ENCODE assay signal across 14 cellular contexts in genomic region chr17:20920813-20921199, GRCh38.
DNase-seq lines count a peak whose midpoint lies in the region; ATAC-seq and TF ChIP-seq lines count a peak whose summit lies in the region.
"Had no signal": no experiment of that assay in that cellular context is flagged by ENCODE, and none has a peak within 500 bp of the region (broad histone marks: within the 10 kb centered on the region; RNA-seq: fewer than 3 reads in every experiment).

No MANE protein-coding gene starts in this region.

- H3K36me3 ChIP-seq in BJ (ENCODE audit: control insufficient read depth, insufficient read depth, low read length) = no peaks in the 10 kb centered on the region
- H3K36me3 ChIP-seq in SK-N-SH (replicated peaks in 1 of 2; ENCODE audit: control insufficient read depth in 1 of 2, insufficient read depth in 2 of 2, low read length in 1 of 2) = peaks cover 4 to 22% of the 10 kb centered on the region in 2 experiments
- no peaks in the 10 kb centered on the region for H3K36me3 ChIP-seq in skeletal muscle tissue (ENCODE audit: control insufficient read depth in 3 of 3, insufficient read depth in 3 of 3, low read length in 3 of 3)
- H3K36me3 ChIP-seq: sigmoid colon had no signal

- no peak overlapping the region for H2AFZ ChIP-seq in SK-N-SH (ENCODE audit: low read depth)

- peaks cover 74% of the 10 kb centered on the region for H3K79me2 ChIP-seq in SK-N-SH (ENCODE audit: insufficient read depth)

- no peaks in the 10 kb centered on the region for H3K9me3 ChIP-seq in SK-N-SH
- H3K9me3 ChIP-seq in skeletal muscle tissue (ENCODE audit: control insufficient read depth in 3 of 3, low read length in 3 of 3) = no peaks in the 10 kb centered on the region
- H3K9me3 ChIP-seq: sigmoid colon had no signal

- POLR2A ChIA-PET in BJ (lab: Charles Lee) = no interaction called here
- POLR2A ChIA-PET in SK-N-SH (lab: Yijun Ruan, JAX) = no interaction called here

- H3K4me1 ChIP-seq in SK-N-SH (ENCODE audit: control insufficient read depth in 1 of 2, insufficient read depth in 2 of 2, low read depth in 1 of 2, low read length in 1 of 2) (peaks cover 3 to 46% of the 10 kb centered on the region in 2 experiments), skeletal muscle tissue (ENCODE audit: control insufficient read depth in 3 of 3, insufficient read depth in 3 of 3, low read length in 3 of 3) (no peaks in the 10 kb centered on the region)

- no peaks in the 10 kb centered on the region for H3K9me2 ChIP-seq in SK-N-SH

- no peak for ATAC-seq in HG03565 (IDR thresholded peaks at IDR 0.05; ENCODE audit: unreplicated experiment)
- no peak for ATAC-seq in HG02981 (IDR thresholded peaks at IDR 0.05; ENCODE audit: unreplicated experiment)
- ATAC-seq: activated CD8-positive, alpha-beta memory T cell treated with anti-CD3 and anti-CD28 coated beads, Interleukin-2, amount 10 ng/mL, durations not matched to agents 7 days and 5 days had no signal

- H3K9ac ChIP-seq in SK-N-SH (no peak overlapping the region), skeletal muscle tissue (ENCODE audit: low read depth in 1 of 3, low read length in 3 of 3) (no peak overlapping the region)

- TF ChIP-seq CTCF in BJ (IDR thresholded peaks at IDR 0.05; ENCODE audit: insufficient read depth, low read depth, low read length) (no peak), SK-N-SH (IDR thresholded peaks at IDR 0.05) (no peak), fibroblast of villous mesenchyme (IDR thresholded peaks at IDR 0.05; ENCODE audit: insufficient read depth, low read depth, low read length) (no peak)

- DNase-seq in BJ (ENCODE audit: low read depth) (peak; percentile 34), SK-N-SH (no peak), fibroblast of villous mesenchyme (ENCODE audit: low read depth) (peak; percentile 70), nucleus accumbens (lab: John Stamatoyannopoulos, UW) (no peak), T1000 (lab: John Stamatoyannopoulos, UW) (no peak)
- DNase-seq: activated CD8-positive, alpha-beta memory T cell treated with anti-CD3 and anti-CD28 coated beads, Interleukin-2, amount 10 ng/mL, durations not matched to agents 7 days and 5 days; anterior cingulate cortex; CD4-positive, CD25-positive, alpha-beta regulatory T cell; NCI-H446; sigmoid colon had no signal

- peak in 1 of 2 experiments; percentile 45; a peak in 1 of 4 replicates for TF ChIP-seq EP300 in SK-N-SH (IDR thresholded peaks at IDR 0.05; ENCODE audit: borderline replicate concordance in 1 of 2, low read depth in 1 of 2, low read length in 1 of 2)

- no peaks in the 10 kb centered on the region for H4K20me1 ChIP-seq in SK-N-SH (ENCODE audit: insufficient read depth)

- peak overlapping the region; percentile 79; the same call in 1 of the 2 replicates for H3K4me2 ChIP-seq in SK-N-SH

- CTCF ChIA-PET in BJ (lab: Yijun Ruan, JAX) (interaction anchor here (1.7 kb wide), 1 partner anchor 73 kb away, joined by 4 read pairs; no protein-coding TSS in a partner anchor), SK-N-SH (lab: Yijun Ruan, JAX) (no interaction called here)

- H3K27ac ChIP-seq in SK-N-SH (ENCODE audit: low read depth in 2 of 2, low read length in 1 of 2) (peak overlapping the region; percentile 69 to 96), skeletal muscle tissue (ENCODE audit: low read depth, low read length) (peak overlapping the region; percentile 10)
- H3K27ac ChIP-seq: epithelial cell of prostate had no signal

- 13% methylated on average over 1 of the region's 1 CpG for whole genome bisulfite sequencing in SK-N-SH (ENCODE audit: low lambda C conversion rate)

- peaks cover 38% of the 10 kb centered on the region for H3F3A ChIP-seq in SK-N-SH (replicated peaks; ENCODE audit: insufficient read depth)

- TF ChIP-seq RAD21 in SK-N-SH (IDR thresholded peaks at IDR 0.05; ENCODE audit: low read length) = no peak

- no peaks in the 10 kb centered on the region for H3K27me3 ChIP-seq in BJ (ENCODE audit: control insufficient read depth, insufficient read depth, low read length)
- H3K27me3 ChIP-seq in SK-N-SH (ENCODE audit: insufficient read depth) = no peaks in the 10 kb centered on the region
- no peaks in the 10 kb centered on the region for H3K27me3 ChIP-seq in skeletal muscle tissue (ENCODE audit: control insufficient read depth in 3 of 3, insufficient read depth in 3 of 3, low read length in 3 of 3)
- H3K27me3 ChIP-seq: sigmoid colon had no signal

- H3K4me3 ChIP-seq in BJ (ENCODE audit: low read depth, low read length) (no peak overlapping the region), SK-N-SH (ENCODE audit: low read depth in 2 of 2, low read length in 1 of 2) (peak overlapping the region in 1 of 2 experiments; percentile 1; a peak in 1 of 4 replicates), fibroblast of villous mesenchyme (ENCODE audit: low read depth, low read length) (no peak overlapping the region), skeletal muscle tissue (ENCODE audit: low read length in 3 of 3) (no peak overlapping the region)
- H3K4me3 ChIP-seq: sigmoid colon had no signal

TF ChIP-seq in SK-N-SH, 30 proteins besides CTCF, POLR2A, EP300 and RAD21 (continues in another document):
- no peak for TF ChIP-seq GABPA (IDR thresholded peaks at IDR 0.05; ENCODE audit: low read depth)
- TF ChIP-seq, protein P1, sequence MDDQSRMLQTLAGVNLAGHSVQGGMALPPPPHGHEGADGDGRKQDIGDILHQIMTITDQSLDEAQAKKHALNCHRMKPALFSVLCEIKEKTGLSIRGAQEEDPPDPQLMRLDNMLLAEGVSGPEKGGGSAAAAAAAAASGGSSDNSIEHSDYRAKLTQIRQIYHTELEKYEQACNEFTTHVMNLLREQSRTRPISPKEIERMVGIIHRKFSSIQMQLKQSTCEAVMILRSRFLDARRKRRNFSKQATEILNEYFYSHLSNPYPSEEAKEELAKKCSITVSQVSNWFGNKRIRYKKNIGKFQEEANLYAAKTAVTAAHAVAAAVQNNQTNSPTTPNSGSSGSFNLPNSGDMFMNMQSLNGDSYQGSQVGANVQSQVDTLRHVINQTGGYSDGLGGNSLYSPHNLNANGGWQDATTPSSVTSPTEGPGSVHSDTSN (IDR thresholded peaks at IDR 0.05) = peak; percentile 4; the same call in 1 of the 2 replicates
- TF ChIP-seq, protein P2, sequence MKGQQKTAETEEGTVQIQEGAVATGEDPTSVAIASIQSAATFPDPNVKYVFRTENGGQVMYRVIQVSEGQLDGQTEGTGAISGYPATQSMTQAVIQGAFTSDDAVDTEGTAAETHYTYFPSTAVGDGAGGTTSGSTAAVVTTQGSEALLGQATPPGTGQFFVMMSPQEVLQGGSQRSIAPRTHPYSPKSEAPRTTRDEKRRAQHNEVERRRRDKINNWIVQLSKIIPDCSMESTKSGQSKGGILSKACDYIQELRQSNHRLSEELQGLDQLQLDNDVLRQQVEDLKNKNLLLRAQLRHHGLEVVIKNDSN (IDR thresholded peaks at IDR 0.05; ENCODE audit: borderline replicate concordance, low read depth) = no peak
- TF ChIP-seq FOXJ3 (CRISPR knock-in tag; IDR thresholded peaks at IDR 0.05) = no peak
- no peak for TF ChIP-seq TEAD4 (IDR thresholded peaks at IDR 0.05; ENCODE audit: borderline replicate concordance, insufficient read depth)
- TF ChIP-seq, protein P3, sequence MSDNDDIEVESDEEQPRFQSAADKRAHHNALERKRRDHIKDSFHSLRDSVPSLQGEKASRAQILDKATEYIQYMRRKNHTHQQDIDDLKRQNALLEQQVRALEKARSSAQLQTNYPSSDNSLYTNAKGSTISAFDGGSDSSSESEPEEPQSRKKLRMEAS (IDR thresholded peaks at IDR 0.05; ENCODE audit: low read depth) = no peak
- TF ChIP-seq JUND (IDR thresholded peaks at IDR 0.05) = peak; percentile 48
- no peak for TF ChIP-seq REST (IDR thresholded peaks at IDR 0.05; ENCODE audit: low read depth, low read length)
- TF ChIP-seq FOSL2 (IDR thresholded peaks at IDR 0.05; ENCODE audit: borderline replicate concordance, low read depth) = no peak
- no peak for TF ChIP-seq FOXM1 (IDR thresholded peaks at IDR 0.05; ENCODE audit: low read depth)
- TF ChIP-seq ELF1 (IDR thresholded peaks at IDR 0.05) = no peak
- no peak for TF ChIP-seq SIN3A (IDR thresholded peaks at IDR 0.05; ENCODE audit: borderline replicate concordance, low read depth, low read length)
- TF ChIP-seq RXRA (IDR thresholded peaks at IDR 0.05; ENCODE audit: borderline replicate concordance, low read depth) = no peak
- TF ChIP-seq TAF1 (IDR thresholded peaks at IDR 0.05; ENCODE audit: borderline replicate concordance, low read depth, low read length) = no peak
- peak; percentile 47 for TF ChIP-seq TCF12 (IDR thresholded peaks at IDR 0.05)
- TF ChIP-seq EZH2phosphoT487 (IDR thresholded peaks at IDR 0.05; ENCODE audit: borderline replicate concordance, low read depth) = no peak
- TF ChIP-seq GATA2 (CRISPR knock-in tag; IDR thresholded peaks at IDR 0.05) = no peak

Comparison
In these comparisons a context has a peak if more than half of its experiments do, and no peak if none do; other contexts are left out.
1. DNase-seq: peak in BJ (single experiment) and fibroblast of villous mesenchyme (single experiment); none in SK-N-SH (single experiment), nucleus accumbens (0 of 56) and T1000 (single experiment).